43 cellular contexts compared by ENCODE assay signal in the genomic region with DNA sequence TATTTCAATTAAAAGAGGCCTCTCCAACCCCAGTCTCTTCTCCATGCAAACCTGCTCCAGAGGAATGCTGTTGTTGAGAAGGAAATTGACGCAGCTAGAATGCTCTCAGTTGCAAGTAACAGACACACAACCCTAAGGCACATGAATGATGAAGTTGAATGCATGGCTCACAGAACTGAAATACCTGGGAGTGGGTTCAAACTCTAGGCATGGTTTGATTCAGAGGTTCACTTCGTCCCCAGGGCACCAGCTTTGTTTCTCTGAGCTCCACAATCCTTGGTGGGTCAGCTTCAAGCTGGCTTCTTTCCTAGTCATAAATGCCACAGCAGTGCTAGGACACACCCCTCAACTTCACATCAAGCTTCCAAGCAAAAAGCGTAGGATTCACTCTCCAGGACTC. TPM values are rescaled to one million over a fixed set of nuclear protein-coding genes. Genes with fewer than 3 reads are reported as not detected.
"Had no signal": no experiment of that assay in that cellular context is flagged by ENCODE, and none has a peak within 500 bp of the region (broad histone marks: within the 10 kb centered on the region; RNA-seq: fewer than 3 reads in every experiment).

No MANE protein-coding gene starts in this region.

- H3K27ac ChIP-seq: ascending aorta, cardiac muscle cell, WERI-Rb-1 had no signal

- H3K36me3 Mint-ChIP-seq: activated CD4-positive, alpha-beta memory T cell treated with anti-CD3 and anti-CD28 coated beads for 36 hours; activated naive CD4-positive, alpha-beta T cell treated with anti-CD3 and anti-CD28 coated beads, Interleukin-2, amount 10 ng/mL, durations not matched to agents 7 days and 5 days; activated naive CD4-positive, alpha-beta T cell treated with anti-CD3 and anti-CD28 coated beads, Interleukin-2, amount 50 U/mL, for 24 hours; activated naive CD8-positive, alpha-beta T cell; activated naive CD8-positive, alpha-beta T cell treated with anti-CD3 and anti-CD28 coated beads, Interleukin-2, amount 10 ng/mL, durations not matched to agents 7 days and 5 days; brain; WTC11 had no signal

- H3K4me3 ChIP-seq: ascending aorta, cardiac muscle cell had no signal

- FAIRE-seq: TTC549 had no signal

- H3K4me1 ChIP-seq: ascending aorta had no signal

- H3K4me1 Mint-ChIP-seq: activated CD4-positive, alpha-beta T cell treated with anti-CD3 and anti-CD28 coated beads, Interleukin-2, amount 10 ng/mL, durations not matched to agents 24 days and 14 days; activated naive CD4-positive, alpha-beta T cell treated with anti-CD3 and anti-CD28 coated beads, Interleukin-2, amount 10 ng/mL, durations not matched to agents 7 days and 5 days; activated naive CD4-positive, alpha-beta T cell treated with anti-CD3 and anti-CD28 coated beads, Interleukin-2, amount 50 U/mL, for 24 hours; activated naive CD8-positive, alpha-beta T cell treated with anti-CD3 and anti-CD28 coated beads, Interleukin-2, amount 10 ng/mL, durations not matched to agents 7 days and 5 days; activated naive CD8-positive, alpha-beta T cell treated with anti-CD3 and anti-CD28 coated beads, Interleukin-2, amount 50 U/mL, for 24 hours; activated T-helper 17 cell treated with anti-CD3 and anti-CD28 coated beads, Interleukin-2, amount 50 U/mL, for 72 hours; brain; central memory CD8-positive, alpha-beta T cell; WTC11 had no signal

- DNase-seq: activated CD4-positive, alpha-beta memory T cell treated with anti-CD3 and anti-CD28 coated beads for 36 hours; activated CD4-positive, alpha-beta T cell treated with anti-CD3 and anti-CD28 coated beads for 1 hour; activated CD4-positive, alpha-beta T cell treated with anti-CD3 and anti-CD28 coated beads for 4 hours; activated CD4-positive, alpha-beta T cell treated with anti-CD3 and anti-CD28 coated beads, Interleukin-2, amount 10 ng/mL, durations not matched to agents 24 days and 14 days; activated CD4-positive, alpha-beta T cell treated with anti-CD3 and anti-CD28 coated beads, Interleukin-2, amount 50 U/mL, for 1 hour; activated CD4-positive, alpha-beta T cell treated with anti-CD3 and anti-CD28 coated beads, Interleukin-2, amount 50 U/mL, for 4 hours; activated CD4-positive, CD25-positive, alpha-beta regulatory T cell; activated CD8-positive, alpha-beta memory T cell treated with anti-CD3 and anti-CD28 coated beads, Interleukin-2, amount 50 U/mL, for 4 hours; activated CD8-positive, alpha-beta T cell treated with anti-CD3 and anti-CD28 coated beads for 36 hours; activated gamma-delta T cell; activated naive CD4-positive, alpha-beta T cell treated with anti-CD3 and anti-CD28 coated beads, Interleukin-2, amount 10 ng/mL, durations not matched to agents 7 days and 5 days; activated naive CD4-positive, alpha-beta T cell treated with Interleukin-2 at 50 U/mL for 16 hours; activated naive CD8-positive, alpha-beta T cell treated with anti-CD3 and anti-CD28 coated beads, Interleukin-2, amount 10 ng/mL, durations not matched to agents 7 days and 5 days; activated naive CD8-positive, alpha-beta T cell treated with anti-CD3 and anti-CD28 coated beads, Interleukin-2, amount 50 U/mL, for 24 hours; activated T-cell treated with anti-CD3 and anti-CD28 coated beads for 4 hours; activated T-cell treated with anti-CD3 and anti-CD28 coated beads, Interleukin-2, amount 50 U/mL, for 1 hour; activated T-cell treated with anti-CD3 and anti-CD28 coated beads, Interleukin-2, amount 50 U/mL, for 4 hours; activated T-cell treated with anti-CD3 and anti-CD28 coated beads, Interleukin-2, amount 50 U/mL, for 72 hours; amygdala; anterior cingulate cortex; caudate nucleus; cerebellar nuclear complex; T-helper 1 cell; T-helper 2 cell; T-helper 9 cell; WERI-Rb-1 had no signal

- H3K36me3 ChIP-seq: ascending aorta, cardiac muscle cell, WERI-Rb-1 had no signal

- H3K27me3 ChIP-seq: ascending aorta, cardiac muscle cell had no signal

- H3K27me3 Mint-ChIP-seq: activated CD4-positive, alpha-beta memory T cell treated with anti-CD3 and anti-CD28 coated beads for 36 hours; activated naive CD4-positive, alpha-beta T cell treated with anti-CD3 and anti-CD28 coated beads, Interleukin-2, amount 50 U/mL, for 24 hours; activated naive CD8-positive, alpha-beta T cell treated with anti-CD3 and anti-CD28 coated beads, Interleukin-2, amount 10 ng/mL, durations not matched to agents 7 days and 5 days had no signal

- H3K9me3 ChIP-seq: ascending aorta had no signal

- ATAC-seq: activated CD4-positive, CD25-positive, alpha-beta regulatory T cell treated with anti-CD3 and anti-CD28 coated beads, Interleukin-2, amount 50 U/mL, for 24 hours; activated CD8-positive, alpha-beta T cell treated with anti-CD3 and anti-CD28 coated beads for 36 hours; activated naive CD8-positive, alpha-beta T cell treated with anti-CD3 and anti-CD28 coated beads, Interleukin-2, amount 50 U/mL, for 24 hours; activated T-cell treated with anti-CD3 and anti-CD28 coated beads, Interleukin-2, amount 50 U/mL, for 4 hours; activated T-cell treated with anti-CD3 and anti-CD28 coated beads, Interleukin-2, amount 50 U/mL, for 72 hours; activated T-helper 17 cell treated with anti-CD3 and anti-CD28 coated beads, Interleukin-2, amount 50 U/mL, for 72 hours; WTC11 had no signal

- H3K9me3 Mint-ChIP-seq: activated CD4-positive, alpha-beta memory T cell treated with anti-CD3 and anti-CD28 coated beads for 36 hours; activated CD4-positive, alpha-beta T cell treated with anti-CD3 and anti-CD28 coated beads, Interleukin-2, amount 10 ng/mL, durations not matched to agents 24 days and 14 days; activated CD8-positive, alpha-beta T cell treated with anti-CD3 and anti-CD28 coated beads for 36 hours; activated naive CD4-positive, alpha-beta T cell treated with anti-CD3 and anti-CD28 coated beads, Interleukin-2, amount 10 ng/mL, durations not matched to agents 7 days and 5 days; activated naive CD4-positive, alpha-beta T cell treated with anti-CD3 and anti-CD28 coated beads, Interleukin-2, amount 50 U/mL, for 24 hours; activated naive CD8-positive, alpha-beta T cell treated with anti-CD3 and anti-CD28 coated beads, Interleukin-2, amount 10 ng/mL, durations not matched to agents 7 days and 5 days; activated naive CD8-positive, alpha-beta T cell treated with anti-CD3 and anti-CD28 coated beads, Interleukin-2, amount 50 U/mL, for 24 hours; activated T-cell treated with anti-CD3 and anti-CD28 coated beads, Interleukin-2, amount 50 U/mL, for 4 hours; activated T-cell treated with anti-CD3 and anti-CD28 coated beads, Interleukin-2, amount 50 U/mL, for 72 hours; activated T-helper 1 cell treated with anti-CD3 and anti-CD28 coated beads, Interleukin-12 subunit alpha, Interleukin-12 subunit beta, Interleukin-2, Interleukin-4 antibody, amounts not matched to agents 30 ng/mL and 10 ng/mL and 1 ng/mL, durations not matched to agents 14 hours and 24 hours and 36 hours; activated T-helper 17 cell treated with anti-CD3 and anti-CD28 coated beads, Interleukin-2, amount 50 U/mL, for 72 hours; brain; central memory CD8-positive, alpha-beta T cell; T-helper 1 cell treated with Interleukin-12 subunit alpha and Interleukin-12 subunit beta and Interleukin-4 antibody, amounts not matched to agents 30 μg/mL and 1 μg/mL, for 36 hours; T-helper 2 cell treated with Interferon-gamma antibody and Interleukin-4, amounts not matched to agents 5 μg/mL and 100 μg/mL, for 36 hours; WTC11 had no signal

- H3K4me3 Mint-ChIP-seq: activated CD4-positive, alpha-beta memory T cell treated with anti-CD3 and anti-CD28 coated beads for 36 hours; activated CD4-positive, alpha-beta T cell treated with anti-CD3 and anti-CD28 coated beads, Interleukin-2, amount 10 ng/mL, durations not matched to agents 24 days and 14 days; activated CD8-positive, alpha-beta T cell treated with anti-CD3 and anti-CD28 coated beads for 36 hours; activated naive CD4-positive, alpha-beta T cell treated with anti-CD3 and anti-CD28 coated beads, Interleukin-2, amount 10 ng/mL, durations not matched to agents 7 days and 5 days; activated naive CD4-positive, alpha-beta T cell treated with anti-CD3 and anti-CD28 coated beads, Interleukin-2, amount 50 U/mL, for 24 hours; activated naive CD8-positive, alpha-beta T cell; activated naive CD8-positive, alpha-beta T cell treated with anti-CD3 and anti-CD28 coated beads, Interleukin-2, amount 10 ng/mL, durations not matched to agents 7 days and 5 days; activated naive CD8-positive, alpha-beta T cell treated with anti-CD3 and anti-CD28 coated beads, Interleukin-2, amount 50 U/mL, for 24 hours; activated T-cell treated with anti-CD3 and anti-CD28 coated beads, Interleukin-2, amount 50 U/mL, for 4 hours; activated T-cell treated with anti-CD3 and anti-CD28 coated beads, Interleukin-2, amount 50 U/mL, for 72 hours; activated T-helper 1 cell treated with anti-CD3 and anti-CD28 coated beads, Interleukin-12 subunit alpha, Interleukin-12 subunit beta, Interleukin-2, Interleukin-4 antibody, amounts not matched to agents 30 ng/mL and 10 ng/mL and 1 ng/mL, durations not matched to agents 14 hours and 24 hours and 36 hours; activated T-helper 17 cell treated with anti-CD3 and anti-CD28 coated beads, Interleukin-2, amount 50 U/mL, for 72 hours; brain; central memory CD8-positive, alpha-beta T cell; T-helper 1 cell treated with Interleukin-12 subunit alpha and Interleukin-12 subunit beta and Interleukin-4 antibody, amounts not matched to agents 30 μg/mL and 1 μg/mL, for 36 hours; T-helper 2 cell treated with Interferon-gamma antibody and Interleukin-4, amounts not matched to agents 5 μg/mL and 100 μg/mL, for 36 hours; WTC11 had no signal

- H3K27ac Mint-ChIP-seq: activated CD4-positive, alpha-beta memory T cell treated with anti-CD3 and anti-CD28 coated beads for 36 hours; activated CD4-positive, alpha-beta T cell treated with anti-CD3 and anti-CD28 coated beads, Interleukin-2, amount 10 ng/mL, durations not matched to agents 24 days and 14 days; activated CD8-positive, alpha-beta T cell treated with anti-CD3 and anti-CD28 coated beads for 36 hours; activated naive CD4-positive, alpha-beta T cell treated with anti-CD3 and anti-CD28 coated beads, Interleukin-2, amount 10 ng/mL, durations not matched to agents 7 days and 5 days; activated naive CD4-positive, alpha-beta T cell treated with anti-CD3 and anti-CD28 coated beads, Interleukin-2, amount 50 U/mL, for 24 hours; activated naive CD8-positive, alpha-beta T cell; activated naive CD8-positive, alpha-beta T cell treated with anti-CD3 and anti-CD28 coated beads, Interleukin-2, amount 10 ng/mL, durations not matched to agents 7 days and 5 days; activated naive CD8-positive, alpha-beta T cell treated with anti-CD3 and anti-CD28 coated beads, Interleukin-2, amount 50 U/mL, for 24 hours; activated T-cell treated with anti-CD3 and anti-CD28 coated beads, Interleukin-2, amount 50 U/mL, for 72 hours; activated T-helper 1 cell treated with anti-CD3 and anti-CD28 coated beads, Interleukin-12 subunit alpha, Interleukin-12 subunit beta, Interleukin-2, Interleukin-4 antibody, amounts not matched to agents 30 ng/mL and 10 ng/mL and 1 ng/mL, durations not matched to agents 14 hours and 24 hours and 36 hours; activated T-helper 17 cell treated with anti-CD3 and anti-CD28 coated beads, Interleukin-2, amount 50 U/mL, for 72 hours; T-helper 1 cell treated with Interleukin-12 subunit alpha and Interleukin-12 subunit beta and Interleukin-4 antibody, amounts not matched to agents 30 μg/mL and 1 μg/mL, for 36 hours; T-helper 2 cell treated with Interferon-gamma antibody and Interleukin-4, amounts not matched to agents 5 μg/mL and 100 μg/mL, for 36 hours; WTC11 had no signal

RNA-seq across cellular contexts. Expression of a gene that starts 4.6 kb away (rescaled TPM):
- total RNA-seq: activated CD4-positive, alpha-beta memory T cell treated with anti-CD3 and anti-CD28 coated beads for 36 hours; activated CD4-positive, alpha-beta T cell treated with anti-CD3 and anti-CD28 coated beads, Interleukin-2, amount 10 ng/mL, durations not matched to agents 24 days and 14 days; activated CD8-positive, alpha-beta memory T cell treated with anti-CD3 and anti-CD28 coated beads for 36 hours; activated CD8-positive, alpha-beta T cell treated with anti-CD3 and anti-CD28 coated beads for 36 hours; activated naive CD8-positive, alpha-beta T cell treated with anti-CD3 and anti-CD28 coated beads, Interleukin-2, amount 10 ng/mL, durations not matched to agents 7 days and 5 days; ascending aorta; bronchial epithelial cell; cardiac muscle cell; chondrocyte; WTC11 had no signal
- polyA plus RNA-seq: adipose tissue, cardiac muscle cell had no signal

RNA-seq across cellular contexts. Expression of a gene that starts 10.9 kb away (rescaled TPM):
- total RNA-seq: activated CD4-positive, alpha-beta memory T cell treated with anti-CD3 and anti-CD28 coated beads for 36 hours; activated CD4-positive, alpha-beta T cell treated with anti-CD3 and anti-CD28 coated beads, Interleukin-2, amount 10 ng/mL, durations not matched to agents 24 days and 14 days; activated CD8-positive, alpha-beta memory T cell treated with anti-CD3 and anti-CD28 coated beads for 36 hours; activated CD8-positive, alpha-beta T cell treated with anti-CD3 and anti-CD28 coated beads for 36 hours; activated naive CD8-positive, alpha-beta T cell treated with anti-CD3 and anti-CD28 coated beads, Interleukin-2, amount 10 ng/mL, durations not matched to agents 7 days and 5 days; activated T-cell treated with anti-CD3 and anti-CD28 coated beads, Interleukin-2, amount 50 U/mL, for 4 hours; activated T-cell treated with anti-CD3 and anti-CD28 coated beads, Interleukin-2, amount 50 U/mL, for 72 hours; activated T-helper 1 cell treated with anti-CD3 and anti-CD28 coated beads, Interleukin-12 subunit alpha, Interleukin-12 subunit beta, Interleukin-2, Interleukin-4 antibody, amounts not matched to agents 30 ng/mL and 10 ng/mL and 1 ng/mL, durations not matched to agents 14 hours and 24 hours and 36 hours; activated T-helper 17 cell treated with anti-CD3 and anti-CD28 coated beads, Interleukin-2, amount 50 U/mL, for 72 hours; ascending aorta; bronchial epithelial cell; cardiac muscle cell; chondrocyte; WTC11 had no signal
- polyA plus RNA-seq: adipose tissue, cardiac muscle cell had no signal
